ENCODE assay signal across 9 cellular contexts in the genomic region with DNA sequence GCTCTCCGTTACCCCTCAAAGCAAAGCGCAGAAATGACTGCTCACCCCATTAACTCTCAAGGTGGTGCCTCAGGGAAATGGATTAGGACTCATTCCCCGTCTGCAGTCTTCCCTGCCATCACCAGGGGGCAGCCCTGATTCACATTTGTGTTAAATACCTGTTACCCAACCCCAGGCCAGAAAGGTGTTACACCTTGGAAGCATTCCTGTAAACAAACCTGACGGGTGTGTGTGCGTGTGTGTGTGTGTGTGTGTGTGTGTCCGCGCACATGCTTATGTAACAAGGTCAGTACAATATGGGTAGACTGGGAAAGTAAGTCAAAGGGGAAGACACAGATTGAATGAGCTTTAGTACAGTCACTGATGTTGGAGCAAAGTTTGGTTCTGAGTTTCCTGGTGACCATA. TPM values are rescaled to one million over a fixed set of nuclear protein-coding genes. Genes with fewer than 3 reads are reported as not detected.
A peak's percentile ranks its signal among the peaks of the same experiment; 100 is the strongest.
DNase-seq lines count a peak whose midpoint lies in the region; ATAC-seq and TF ChIP-seq lines count a peak whose summit lies in the region.
"Had no signal": no experiment of that assay in that cellular context is flagged by ENCODE, and none has a peak within 500 bp of the region (broad histone marks: within the 10 kb centered on the region; RNA-seq: fewer than 3 reads in every experiment).

No MANE protein-coding gene starts in this region.

- TF ChIP-seq CTCF in DND-41 (IDR thresholded peaks at IDR 0.05; ENCODE audit: borderline replicate concordance, extremely low read depth, low read length, poor library complexity, severe bottlenecking) (peak; percentile 88), prostate gland (IDR thresholded peaks at IDR 0.05) (peak; percentile 59 to 95 (median 90))

- DNase-seq in DND-41 (peak; percentile 68), LoVo (ENCODE audit: low spot score) (peak; percentile 80), SJCRH30 (peak; percentile 65 to 82), head of caudate nucleus (peak; percentile 45 to 88 (median 77)), prostate gland (ENCODE audit: low spot score) (peak; percentile 88)
- DNase-seq in activated naive CD4-positive, alpha-beta T cell treated with anti-CD3 and anti-CD28 coated beads, Interleukin-2, amount 10 ng/mL, durations not matched to agents 7 days and 5 days = peak; percentile 85

- H3K9me3 ChIP-seq in DND-41 (ENCODE audit: insufficient read depth, low read length, severe bottlenecking) (no peaks in the 10 kb centered on the region), SJCRH30 (replicated peaks) (no peaks in the 10 kb centered on the region), prostate gland (no peaks in the 10 kb centered on the region)

- H2AFZ ChIP-seq in DND-41 (ENCODE audit: low read depth, low read length) = no peak overlapping the region

- no peaks in the 10 kb centered on the region for H3K36me3 ChIP-seq in DND-41 (ENCODE audit: insufficient read depth, low read length)
- H3K36me3 ChIP-seq in SJCRH30 = no peaks in the 10 kb centered on the region
- no peaks in the 10 kb centered on the region for H3K36me3 ChIP-seq in prostate gland

- CTCF ChIA-PET in activated naive CD4-positive, alpha-beta T cell treated with anti-CD3 and anti-CD28 coated beads, Interleukin-2, amount 10 ng/mL, durations not matched to agents 7 days and 5 days (lab: Charles Lee) = interaction anchor here (0.7 to 1.4 kb wide), 5 partner anchors 11 to 600 kb away, joined by 3 to 12 read pairs (median 3); no protein-coding TSS in a partner anchor

- H3K4me3 Mint-ChIP-seq in activated naive CD4-positive, alpha-beta T cell treated with anti-CD3 and anti-CD28 coated beads, Interleukin-2, amount 10 ng/mL, durations not matched to agents 7 days and 5 days = no peak overlapping the region
- H3K4me3 Mint-ChIP-seq: activated naive CD4-positive, alpha-beta T cell treated with anti-CD3 and anti-CD28 coated beads, Interleukin-2, amount 50 U/mL, for 24 hours had no signal

- no peak overlapping the region for H3K4me2 ChIP-seq in DND-41 (ENCODE audit: insufficient read depth, low read length)

- ATAC-seq in DND-41 (ENCODE audit: insufficient read depth, low read depth) (peak; percentile 66), HG02981 (IDR thresholded peaks at IDR 0.05; ENCODE audit: unreplicated experiment) (no peak), HG02970 (IDR thresholded peaks at IDR 0.05; ENCODE audit: low FRiP score, unreplicated experiment) (no peak)

- no peaks in the 10 kb centered on the region for H3K27me3 ChIP-seq in DND-41 (ENCODE audit: insufficient read depth, low read length, poor library complexity)
- H3K27me3 ChIP-seq in SJCRH30 = no peaks in the 10 kb centered on the region
- H3K27me3 ChIP-seq in prostate gland (replicated peaks; ENCODE audit: insufficient read depth) = no peaks in the 10 kb centered on the region

- H3K27me3 Mint-ChIP-seq in activated naive CD4-positive, alpha-beta T cell treated with anti-CD3 and anti-CD28 coated beads, Interleukin-2, amount 10 ng/mL, durations not matched to agents 7 days and 5 days = peaks cover 4% of the 10 kb centered on the region
- H3K27me3 Mint-ChIP-seq: activated naive CD4-positive, alpha-beta T cell treated with anti-CD3 and anti-CD28 coated beads, Interleukin-2, amount 50 U/mL, for 24 hours had no signal

- no peaks in the 10 kb centered on the region for H3K9me3 Mint-ChIP-seq in activated naive CD4-positive, alpha-beta T cell treated with anti-CD3 and anti-CD28 coated beads, Interleukin-2, amount 10 ng/mL, durations not matched to agents 7 days and 5 days
- H3K9me3 Mint-ChIP-seq: activated naive CD4-positive, alpha-beta T cell treated with anti-CD3 and anti-CD28 coated beads, Interleukin-2, amount 50 U/mL, for 24 hours had no signal

- intact Hi-C loops in head of caudate nucleus (cut with DNase I) (no loop called here), prostate gland (cut with DNase I) (no loop called here)

- H3K4me1 ChIP-seq in DND-41 (ENCODE audit: insufficient read depth, low read length) (peaks cover 18% of the 10 kb centered on the region), SJCRH30 (peaks cover 25% of the 10 kb centered on the region), prostate gland (replicated peaks) (no peaks in the 10 kb centered on the region)

- H3K79me2 ChIP-seq in DND-41 (ENCODE audit: insufficient read depth, low read length) = no peaks in the 10 kb centered on the region

- TF ChIP-seq POLR2A in prostate gland (IDR thresholded peaks at IDR 0.05) = no peak

- no peak overlapping the region for H3K27ac Mint-ChIP-seq in activated naive CD4-positive, alpha-beta T cell treated with anti-CD3 and anti-CD28 coated beads, Interleukin-2, amount 10 ng/mL, durations not matched to agents 7 days and 5 days
- H3K27ac Mint-ChIP-seq: activated naive CD4-positive, alpha-beta T cell treated with anti-CD3 and anti-CD28 coated beads, Interleukin-2, amount 50 U/mL, for 24 hours had no signal

- H3K27ac ChIP-seq in DND-41 (ENCODE audit: low read length) (no peak overlapping the region), SJCRH30 (no peak overlapping the region), prostate gland (no peak overlapping the region)

- H4K20me1 ChIP-seq in DND-41 (ENCODE audit: insufficient read depth, low read length) = no peaks in the 10 kb centered on the region

- no peak overlapping the region for H3K9ac ChIP-seq in DND-41 (ENCODE audit: low read depth, low read length)

- peaks cover 6% of the 10 kb centered on the region for H3K4me1 Mint-ChIP-seq in activated naive CD4-positive, alpha-beta T cell treated with anti-CD3 and anti-CD28 coated beads, Interleukin-2, amount 10 ng/mL, durations not matched to agents 7 days and 5 days

- WGBS in prostate gland = 9% methylated on average over 7 of the region's 7 CpGs

- no peak overlapping the region for H3K4me3 ChIP-seq in DND-41 (ENCODE audit: low read depth in 1 of 2, low read length in 2 of 2)
- H3K4me3 ChIP-seq in SJCRH30 = no peak overlapping the region
- no peak overlapping the region for H3K4me3 ChIP-seq in prostate gland

- no peaks in the 10 kb centered on the region for H3K36me3 Mint-ChIP-seq in activated naive CD4-positive, alpha-beta T cell treated with anti-CD3 and anti-CD28 coated beads, Interleukin-2, amount 10 ng/mL, durations not matched to agents 7 days and 5 days
- H3K36me3 Mint-ChIP-seq: activated naive CD4-positive, alpha-beta T cell treated with anti-CD3 and anti-CD28 coated beads, Interleukin-2, amount 50 U/mL, for 24 hours had no signal

RNA-seq across cellular contexts. Expression of a gene that starts 6.3 kb away (rescaled TPM):
- not detected in 2 replicates for total RNA-seq in SJCRH30 (2014; rRNA removed; shearing (Covaris generic))
- total RNA-seq in prostate gland = not detected

RNA-seq across cellular contexts. Expression of a gene that starts 17.6 kb away (rescaled TPM):
- not detected in 2 replicates for total RNA-seq in SJCRH30 (2014; rRNA removed; shearing (Covaris generic))
- total RNA-seq in prostate gland = not detected
